Comparison of ENCODE assay signal across 1 cellular context in genomic region chr16:1610071-1610840, GRCh38.
TF ChIP-seq lines count a peak whose summit lies in the region.

No MANE protein-coding gene starts in this region.

TF ChIP-seq in HepG2, 621 proteins besides CTCF, POLR2A, EP300 and RAD21 (continued from another document and continues in another):
- TF ChIP-seq GRHL1 (CRISPR knock-in tag; conservative IDR thresholded peaks at IDR 0.05) (no peak), ZSCAN21 (CRISPR knock-in tag; IDR thresholded peaks at IDR 0.05; ENCODE audit: borderline replicate concordance) (0 out of 2 replicates have a peak, but pooled peaks have one; percentile 46), STAT5B (CRISPR knock-in tag; IDR thresholded peaks at IDR 0.05) (no peak), ZNF850 (CRISPR knock-in tag; conservative IDR thresholded peaks at IDR 0.05) (no peak), ZNF414 (CRISPR knock-in tag; IDR thresholded peaks at IDR 0.05) (peak; percentile 65; the same call in 1 of the 2 replicates), ZNF367 (CRISPR knock-in tag; IDR thresholded peaks at IDR 0.05; ENCODE audit: borderline replicate concordance) (peak; percentile 76; the same call in 1 of the 2 replicates), TEF (CRISPR knock-in tag; IDR thresholded peaks at IDR 0.05) (0 out of 2 replicates have a peak, but pooled peaks have one; percentile 61), HIC2 (CRISPR knock-in tag; IDR thresholded peaks at IDR 0.05; ENCODE audit: low read depth) (no peak), HES4 (CRISPR knock-in tag; IDR thresholded peaks at IDR 0.05; ENCODE audit: borderline replicate concordance) (0 out of 2 replicates have a peak, but pooled peaks have one; percentile 20), ZNF740 (CRISPR knock-in tag; IDR thresholded peaks at IDR 0.05) (no peak), ZNF570 (CRISPR knock-in tag; IDR thresholded peaks at IDR 0.05; ENCODE audit: borderline replicate concordance) (no peak), ZFX (CRISPR knock-in tag; IDR thresholded peaks at IDR 0.05; ENCODE audit: low read depth) (peak; percentile 96), FOXP4 (CRISPR knock-in tag; IDR thresholded peaks at IDR 0.05) (no peak), HNRNPL (IDR thresholded peaks at IDR 0.05; ENCODE audit: low read depth, low read length) (no peak), ZNF205 (CRISPR knock-in tag; IDR thresholded peaks at IDR 0.05) (no peak), LBX2 (CRISPR knock-in tag; IDR thresholded peaks at IDR 0.05; ENCODE audit: borderline replicate concordance) (0 out of 2 replicates have a peak, but pooled peaks have one; percentile 27), ZNF710 (CRISPR knock-in tag; IDR thresholded peaks at IDR 0.05; ENCODE audit: borderline replicate concordance) (peak; percentile 29; the same call in 1 of the 2 replicates), RFXANK (CRISPR knock-in tag; IDR thresholded peaks at IDR 0.05) (no peak), PCBP1 (IDR thresholded peaks at IDR 0.05; ENCODE audit: borderline replicate concordance, low read depth, low read length) (no peak), FIP1L1 (IDR thresholded peaks at IDR 0.05; ENCODE audit: borderline replicate concordance, insufficient read depth, low read depth, low read length) (no peak), NFYC (CRISPR knock-in tag; IDR thresholded peaks at IDR 0.05) (no peak), RAD51 (IDR thresholded peaks at IDR 0.05; ENCODE audit: borderline replicate concordance) (no peak), HNRNPLL (IDR thresholded peaks at IDR 0.05; ENCODE audit: low read depth, low read length, poor library complexity, severe bottlenecking) (peak; percentile 47), KDM1A (CRISPR knock-in tag; IDR thresholded peaks at IDR 0.05) (no peak), ZNF20 (CRISPR knock-in tag; IDR thresholded peaks at IDR 0.05) (no peak), KIAA2018 (CRISPR knock-in tag; IDR thresholded peaks at IDR 0.05; ENCODE audit: borderline replicate concordance) (0 out of 2 replicates have a peak, but pooled peaks have one; percentile 41), IRF9 (CRISPR knock-in tag; IDR thresholded peaks at IDR 0.05; ENCODE audit: borderline replicate concordance) (0 out of 2 replicates have a peak, but pooled peaks have one; percentile 21), ARNT2 (CRISPR knock-in tag; IDR thresholded peaks at IDR 0.05; ENCODE audit: low read depth) (no peak; the same call in 1 of the 2 replicates), ZNF44 (CRISPR knock-in tag; IDR thresholded peaks at IDR 0.05) (no peak; the same call in 1 of the 2 replicates), DMAP1 (CRISPR knock-in tag; IDR thresholded peaks at IDR 0.05) (no peak; the same call in 1 of the 2 replicates), TRIM22 (IDR thresholded peaks at IDR 0.05) (no peak), TOPORS (CRISPR knock-in tag; IDR thresholded peaks at IDR 0.05) (0 out of 2 replicates have a peak, but pooled peaks have one; percentile 50), CBX5 (CRISPR knock-in tag; IDR thresholded peaks at IDR 0.05; ENCODE audit: borderline replicate concordance) (no peak), IRX3 (CRISPR knock-in tag; IDR thresholded peaks at IDR 0.05; ENCODE audit: borderline replicate concordance, low read depth) (no peak), ZBTB7A (CRISPR knock-in tag; IDR thresholded peaks at IDR 0.05) (0 out of 2 replicates have a peak, but pooled peaks have one; percentile 38), U2AF2 (IDR thresholded peaks at IDR 0.05; ENCODE audit: low read depth, low read length) (peak; percentile 93), PHB2 (IDR thresholded peaks at IDR 0.05; ENCODE audit: partially characterized antibody) (no peak), ARNT (IDR thresholded peaks at IDR 0.05) (no peak), MBNL3 (CRISPR knock-in tag; conservative IDR thresholded peaks at IDR 0.05) (no peak)
